8 cellular contexts compared by ENCODE assay signal in genomic region chr4:7068883-7069282, GRCh38. TPM values are rescaled to one million over a fixed set of nuclear protein-coding genes. Genes with fewer than 3 reads are reported as not detected.
DNase-seq lines count a peak whose midpoint lies in the region; ATAC-seq and TF ChIP-seq lines count a peak whose summit lies in the region.

No MANE protein-coding gene starts in this region.

- POLR2A ChIA-PET in Panc1 (lab: Charles Lee), result interaction anchor here (0.6 kb wide), 1 partner anchor 32 kb away, joined by 4 read pairs; no protein-coding TSS in a partner anchor

- TF ChIP-seq CTCF in Panc1 (IDR thresholded peaks at IDR 0.05) (no peak), ovary (IDR thresholded peaks at IDR 0.05) (no peak)

- DNase-seq in GM03348 (ENCODE audit: low spot score), result peak; percentile 37
- no peak for DNase-seq in Panc1 (ENCODE audit: low read depth, low spot score)
- no peak for DNase-seq in epithelial cell of prostate (ENCODE audit: low read depth, low spot score)
- peak in 1 of 5 donors; percentile 43 for DNase-seq in ovary
- no peak for DNase-seq in GF-D8 (lab: John Stamatoyannopoulos, UW)
- no peak for DNase-seq in NCI-H2081 treated with DMSO at 0.1 percent for 48 hours (lab: John Stamatoyannopoulos, UW)

- no peak for TF ChIP-seq POLR2A in ovary (IDR thresholded peaks at IDR 0.05)

- H3K36me3 ChIP-seq in Panc1 (ENCODE audit: control insufficient read depth, insufficient read depth, low read length) (no peaks in the 10 kb centered on the region), ovary (no peaks in the 10 kb centered on the region)

- no TSS peak for BruUV-seq in Panc1 (replicated peaks; lab: Mats Ljungman, UMichigan)

- WGBS in ovary, 3 donors, result 14 to 24% (median 15%) methylated on average over 16 to 20 of the region's 20 CpGs

- in situ Hi-C loops in Panc1 (cut with HindIII; ENCODE audit: low pct_unique_long_range_greater_than_20kb, low sequenced_read_pairs), result no loop called here

- CTCF ChIA-PET in Panc1 (lab: Charles Lee), result interaction anchor here (1.0 kb wide), 1 partner anchor 26 kb away, joined by 6 read pairs; a partner anchor contains a TSS

- peaks cover 10% of the 10 kb centered on the region for H3K4me1 ChIP-seq in Panc1 (ENCODE audit: control insufficient read depth, insufficient read depth, low read length)
- peaks cover 9% of the 10 kb centered on the region for H3K4me1 ChIP-seq in ovary (ENCODE audit: insufficient read depth)

- intact Hi-C loops in Panc1 (cut with micrococcal nuclease; ENCODE audit: unreplicated experiment), result no loop called here
- intact Hi-C loops in ovary (cut with DNase I), result loop anchor here in 1 of 4 donors (2.0 kb wide), 2 partner anchors 26 to 352 kb away; partner anchors contain the start of genes BLOC1S4 and TADA2B

- peak overlapping the region; percentile 79 for H3K27ac ChIP-seq in Panc1 (ENCODE audit: low read length)
- H3K27ac ChIP-seq in epithelial cell of prostate, result peak overlapping the region; percentile 72
- peak overlapping the region; percentile 38 to 84 for H3K27ac ChIP-seq in ovary

- H3K27me3 ChIP-seq in Panc1 (ENCODE audit: control insufficient read depth, insufficient read depth, low read length) (no peaks in the 10 kb centered on the region), ovary (no peaks in the 10 kb centered on the region)

- H3K9me3 ChIP-seq in Panc1 (ENCODE audit: control insufficient read depth, insufficient read depth, low read depth, low read length) (no peaks in the 10 kb centered on the region), ovary (no peaks in the 10 kb centered on the region)

- ATAC-seq in Panc1 (no peak), GM21717 (IDR thresholded peaks at IDR 0.05; ENCODE audit: unreplicated experiment) (no peak), GM18511 (IDR thresholded peaks at IDR 0.05; ENCODE audit: unreplicated experiment) (no peak)

- TF ChIP-seq EP300 in ovary (IDR thresholded peaks at IDR 0.05), result no peak

- H3K4me3 ChIP-seq in Panc1 (ENCODE audit: low read depth in 2 of 2, low read length in 2 of 2) (peak overlapping the region; percentile 77 to 84), ovary (peak overlapping the region; percentile 78)

RNA-seq across cellular contexts. Expression of gene GRPEL1, which starts 1.0 kb away (rescaled TPM):
- 46.6 TPM for total RNA-seq in Panc1 (2021; ENCODE audit: unreplicated experiment)
- 41.8 TPM for polyA plus RNA-seq in Panc1 (2012; ENCODE audit: insufficient read length)
- total RNA-seq in ovary, result 10 to 100 TPM; 11.1 to 37.0 (median 23.3) TPM
- polyA plus RNA-seq in ovary, result 10 to 100 TPM; 16.6 to 74.8 TPM

RNA-seq across cellular contexts. Expression of gene TADA2B, which starts 25.7 kb away (rescaled TPM):
- total RNA-seq in Panc1 (2021; ENCODE audit: unreplicated experiment) (17.6 TPM), ovary (10 to 100 TPM; 11.9 to 31.6 (median 26.9) TPM)
- polyA plus RNA-seq in Panc1 (2012; ENCODE audit: insufficient read length), result 21.4 TPM
- 10 to 100 TPM; 18.6 to 20.2 TPM for polyA plus RNA-seq in ovary
